Comparison of ENCODE assay signal across 31 cellular contexts in the genomic region with DNA sequence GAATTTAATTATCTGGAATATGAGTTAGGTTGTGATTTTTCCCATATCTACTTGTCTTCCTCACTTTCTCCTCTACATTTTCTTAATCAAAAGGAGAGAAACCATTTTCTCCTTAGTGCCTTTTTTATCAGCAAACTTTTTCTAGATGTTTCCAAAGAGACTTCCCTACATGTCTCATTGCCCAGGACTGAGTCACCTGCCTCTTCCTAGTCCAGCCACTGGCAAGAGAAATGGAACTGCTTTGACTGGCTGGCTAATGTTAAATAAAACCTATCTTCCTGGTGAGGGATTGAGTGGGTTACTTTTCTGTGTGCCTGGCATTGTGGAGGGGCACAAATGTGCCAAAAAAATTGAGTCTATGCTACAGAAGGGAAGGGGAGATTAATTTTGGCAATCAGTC. TPM values are rescaled to one million over a fixed set of nuclear protein-coding genes. Genes with fewer than 3 reads are reported as not detected.
"Had no signal": no experiment of that assay in that cellular context is flagged by ENCODE, and none has a peak within 500 bp of the region (broad histone marks: within the 10 kb centered on the region; RNA-seq: fewer than 3 reads in every experiment).

No MANE protein-coding gene starts in this region.

- H3K36me3 ChIP-seq: esophagus muscularis mucosa, gastroesophageal sphincter, heart left ventricle, lower lobe of right lung, ovary, right atrium auricular region, tibial artery had no signal

- FAIRE-seq: colon had no signal

- ATAC-seq: gastroesophageal sphincter; heart left ventricle; left ventricle myocardium superior; lower lobe of right lung; natural killer cell; sciatic nerve; stimulated activated memory B cell treated with anti-CD40 and anti-IgM and Interleukin-4, amounts not matched to agents 10 μg/mL and 1 μg/mL and 100 μg/mL, for 72 hours; stimulated activated naive CD8-positive, alpha-beta T cell treated with anti-CD3 and anti-CD28 coated beads, Interleukin-15, Interleukin-2, amounts not matched to agents 100 U/mL and 50 U/mL, for 24 hours had no signal

- H3K36me3 Mint-ChIP-seq: natural killer cell, type B pancreatic cell had no signal

- H3K27me3 Mint-ChIP-seq: memory B cell; stimulated activated memory B cell treated with anti-CD40 and anti-IgM and Interleukin-4, amounts not matched to agents 10 μg/mL and 1 μg/mL and 100 μg/mL, for 72 hours had no signal

- H3K27ac Mint-ChIP-seq: memory B cell; natural killer cell; stimulated activated memory B cell treated with anti-CD40 and anti-IgM and Interleukin-4, amounts not matched to agents 10 μg/mL and 1 μg/mL and 100 μg/mL, for 72 hours; type B pancreatic cell had no signal

- H3K4me3 Mint-ChIP-seq: memory B cell; natural killer cell; stimulated activated memory B cell treated with anti-CD40 and anti-IgM and Interleukin-4, amounts not matched to agents 10 μg/mL and 1 μg/mL and 100 μg/mL, for 72 hours; type B pancreatic cell had no signal

- DNase-seq: dorsolateral prefrontal cortex; effector CD4-positive, alpha-beta T cell; foreskin fibroblast; heart left ventricle; hippocampal formation; islet precursor cell; kidney glomerular epithelial cell; left ventricle myocardium superior; lower lobe of right lung; natural killer cell; occipital lobe; ovary; stimulated activated CD4-positive, alpha-beta T cell treated with anti-CD3 and anti-CD28 coated beads, Interleukin-12 subunit alpha, Interleukin-12 subunit beta, amount 100 ng/mL, for 4 hours; stimulated activated CD4-positive, alpha-beta T cell treated with anti-CD3 and anti-CD28 coated beads, Interleukin-1b, Interleukin-23, amount 100 ng/mL, for 48 hours; stimulated activated CD4-positive, alpha-beta T cell treated with anti-CD3 and anti-CD28 coated beads, Interleukin-4, amount 100 ng/mL, for 1 hour; stimulated activated naive CD8-positive, alpha-beta T cell treated with anti-CD3 and anti-CD28 coated beads, Interleukin-15, Interleukin-2, amounts not matched to agents 100 U/mL and 50 U/mL, for 24 hours; substantia nigra; testis; tibial artery had no signal

- H3K9me3 Mint-ChIP-seq: natural killer cell, type B pancreatic cell had no signal

- H3K27me3 ChIP-seq: esophagus muscularis mucosa, ovary, right atrium auricular region, testis, tibial artery had no signal

- H3K4me3 ChIP-seq: dorsolateral prefrontal cortex, esophagus muscularis mucosa, gastroesophageal sphincter, heart left ventricle, lower lobe of right lung, ovary, right atrium auricular region, smooth muscle cell, testis, tibial artery had no signal

RNA-seq across cellular contexts. Expression of a gene that starts 52.1 kb away (rescaled TPM):
- total RNA-seq: epithelial cell of proximal tubule, mononuclear cell, natural killer cell, smooth muscle cell, urinary bladder had no signal
